Comparison of ENCODE assay signal across 23 cellular contexts in the genomic region with DNA sequence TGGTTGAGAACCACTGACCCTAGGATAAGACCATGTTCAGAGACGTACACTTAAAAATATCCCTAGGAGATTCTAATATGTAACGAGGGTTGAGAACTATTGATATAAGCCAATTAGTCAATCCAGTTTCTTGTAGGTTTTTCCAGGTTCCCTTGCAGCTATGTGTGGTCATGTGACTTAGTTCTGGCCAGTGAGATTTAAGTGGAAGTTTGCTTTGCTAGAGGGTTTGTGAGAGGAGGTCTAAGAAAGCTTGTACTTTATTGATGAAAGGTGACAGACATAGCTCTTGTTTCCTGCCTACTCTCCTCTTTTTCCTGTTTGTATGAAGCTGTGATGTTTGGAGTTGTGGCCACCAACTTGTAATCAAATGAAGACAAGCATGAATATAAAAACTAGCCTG.
A peak's percentile ranks its signal among the peaks of the same experiment; 100 is the strongest.
DNase-seq lines count a peak whose midpoint lies in the region; ATAC-seq, FAIRE-seq and TF ChIP-seq lines count a peak whose summit lies in the region.
"Had no signal": no experiment of that assay in that cellular context is flagged by ENCODE, and none has a peak within 500 bp of the region (broad histone marks: within the 10 kb centered on the region; RNA-seq: fewer than 3 reads in every experiment).

No MANE protein-coding gene starts in this region.

- TF ChIP-seq EP300 in A549 (IDR thresholded peaks at IDR 0.05) (no peak), K562 (IDR thresholded peaks at IDR 0.05; ENCODE audit: low read length) (no peak)

- ATAC-seq in A549 (no peak), K562 (no peak)
- no peak for ATAC-seq in stimulated activated memory B cell treated with anti-CD40 and anti-IgM and Interleukin-4, amounts not matched to agents 10 μg/mL and 1 μg/mL and 100 μg/mL, for 72 hours
- ATAC-seq: CD8-positive, alpha-beta T cell; GM23338; HCT116 had no signal

- no peak overlapping the region for H3K4me2 ChIP-seq in A549
- no peak overlapping the region for H3K4me2 ChIP-seq in K562 (ENCODE audit: insufficient read depth, low read length)
- H3K4me2 ChIP-seq: BLaER1, GM23338 had no signal

- peak overlapping the region; percentile 12 for H3K27ac Mint-ChIP-seq in stimulated activated memory B cell treated with anti-CD40 and anti-IgM and Interleukin-4, amounts not matched to agents 10 μg/mL and 1 μg/mL and 100 μg/mL, for 72 hours
- H3K27ac Mint-ChIP-seq: B cell; CD4-positive, CD25-positive, alpha-beta regulatory T cell; CD8-positive, alpha-beta T cell; GM23338; H9; HFFc6 had no signal

- TF ChIP-seq RAD21 in A549 (conservative IDR thresholded peaks at IDR 0.05 in 1 of 2, IDR thresholded peaks at IDR 0.05 in 1 of 2) = no peak
- no peak for TF ChIP-seq RAD21 in K562 (CRISPR knock-in tag; conservative IDR thresholded peaks at IDR 0.05 in 1 of 2, IDR thresholded peaks at IDR 0.05 in 1 of 2)

- intact Hi-C loops in K562 (cut with micrococcal nuclease) = no loop called here

- in situ Hi-C loops in K562 (cut with MboI) = no loop called here

- no peak overlapping the region for H3K4me3 Mint-ChIP-seq in stimulated activated memory B cell treated with anti-CD40 and anti-IgM and Interleukin-4, amounts not matched to agents 10 μg/mL and 1 μg/mL and 100 μg/mL, for 72 hours
- H3K4me3 Mint-ChIP-seq: B cell; CD4-positive, CD25-positive, alpha-beta regulatory T cell; CD8-positive, alpha-beta T cell; GM23338; H9; HFFc6 had no signal

- TF ChIP-seq CTCF in A549 (IDR thresholded peaks at IDR 0.05) (no peak), K562 (IDR thresholded peaks at IDR 0.05 in 2 of 3, conservative IDR thresholded peaks at IDR 0.05 in 1 of 3; ENCODE audit: insufficient read depth in 2 of 3, low read depth in 1 of 3, low read length in 3 of 3) (no peak)

- H4K20me1 ChIP-seq in K562 (replicated peaks; ENCODE audit: control insufficient read depth, insufficient read depth, low read length) = no peaks in the 10 kb centered on the region
- H4K20me1 ChIP-seq: BLaER1 had no signal

- DNase-seq in A549 (ENCODE audit: low read depth in 1 of 2, low spot score in 1 of 2) (no peak), SK-N-MC (ENCODE audit: low read depth, low spot score) (no peak), K562 (ENCODE audit: extremely low read depth in 1 of 4, low spot score in 3 of 4) (no peak), LoVo (ENCODE audit: low spot score) (no peak), AML-193 (lab: John Stamatoyannopoulos, UW) (no peak), hepatic stellate cell (ENCODE audit: low spot score) (no peak), hippocampal formation (lab: John Stamatoyannopoulos, UW) (no peak)
- DNase-seq: Caco-2; CD4-positive, CD25-positive, alpha-beta regulatory T cell; CD8-positive, alpha-beta T cell; DMS153; DND-41; H9; HFFc6 had no signal

- H3K27me3 Mint-ChIP-seq in stimulated activated memory B cell treated with anti-CD40 and anti-IgM and Interleukin-4, amounts not matched to agents 10 μg/mL and 1 μg/mL and 100 μg/mL, for 72 hours = no peaks in the 10 kb centered on the region
- H3K27me3 Mint-ChIP-seq: B cell had no signal

- 87% methylated on average over 2 of the region's 2 CpGs for WGBS in A549 (ENCODE audit: missing lambda C conversion rate)
- WGBS in K562 (ENCODE audit: insufficient coverage, low coverage, missing lambda C conversion rate) = 0% methylated on average over 2 of the region's 2 CpGs

- H3K9ac ChIP-seq in SK-N-MC (ENCODE audit: insufficient read length) (no peak overlapping the region), K562 (ENCODE audit: insufficient read depth in 1 of 2, low read depth in 2 of 2, low read length in 2 of 2) (no peak overlapping the region)
- H3K9ac ChIP-seq: BLaER1 had no signal

- H3K9me1 ChIP-seq in K562 (ENCODE audit: control insufficient read depth, insufficient read depth, low read length) = no peaks in the 10 kb centered on the region

- H3K4me1 Mint-ChIP-seq in stimulated activated memory B cell treated with anti-CD40 and anti-IgM and Interleukin-4, amounts not matched to agents 10 μg/mL and 1 μg/mL and 100 μg/mL, for 72 hours = no peaks in the 10 kb centered on the region

- H3K27ac ChIP-seq in A549 (no peak overlapping the region), SK-N-MC (peak overlapping the region; percentile 60; the same call in 1 of the 2 replicates), K562 (ENCODE audit: extremely low read depth, low read depth, low read length) (no peak overlapping the region)
- H3K27ac ChIP-seq: 22Rv1, BLaER1, C4-2B had no signal

- POLR2A ChIA-PET in A549 (lab: Yijun Ruan, JAX) (no interaction called here), K562 (lab: Yijun Ruan, JAX) (interaction anchor here (0.7 kb wide), 1 partner anchor 10 kb away, joined by 3 read pairs; no protein-coding TSS in a partner anchor)

- H3K9me3 ChIP-seq in A549 (peaks cover 5% of the 10 kb centered on the region; the same call in 1 of the 3 replicates), SK-N-MC (ENCODE audit: low read depth, low read length) (0 out of 2 replicates have a peak, but pooled peaks cover 5% of the 10 kb centered on the region), K562 (replicated peaks; ENCODE audit: control insufficient read depth, insufficient read depth, low read depth, low read length) (peaks cover 2% of the 10 kb centered on the region; the same call in 1 of the 2 replicates)
- H3K9me3 ChIP-seq: Caco-2 had no signal

- H3K4me3 ChIP-seq in A549 (no peak overlapping the region), SK-N-MC (no peak overlapping the region), K562 (no peak overlapping the region)
- H3K4me3 ChIP-seq: BLaER1, GM23338 had no signal

- H3K36me3 Mint-ChIP-seq in stimulated activated memory B cell treated with anti-CD40 and anti-IgM and Interleukin-4, amounts not matched to agents 10 μg/mL and 1 μg/mL and 100 μg/mL, for 72 hours = peaks cover 6% of the 10 kb centered on the region
- H3K36me3 Mint-ChIP-seq: CD8-positive, alpha-beta T cell had no signal

- H3K79me2 ChIP-seq in K562 (ENCODE audit: control insufficient read depth, insufficient read depth, low read length) = no peaks in the 10 kb centered on the region

- peaks cover 7% of the 10 kb centered on the region for H3K9me3 Mint-ChIP-seq in stimulated activated memory B cell treated with anti-CD40 and anti-IgM and Interleukin-4, amounts not matched to agents 10 μg/mL and 1 μg/mL and 100 μg/mL, for 72 hours
- H3K9me3 Mint-ChIP-seq: HFFc6 had no signal

- H3K36me3 ChIP-seq in SK-N-MC (ENCODE audit: insufficient read depth, low read length) (no peaks in the 10 kb centered on the region), K562 (ENCODE audit: control insufficient read depth, insufficient read depth, low read length) (no peaks in the 10 kb centered on the region)
- H3K36me3 ChIP-seq: BLaER1 had no signal

- CTCF ChIA-PET in A549 (lab: Yijun Ruan, JAX) (interaction anchor here (1.3 kb wide), 1 partner anchor 128 kb away, joined by 4 read pairs; no protein-coding TSS in a partner anchor), K562 (lab: Yijun Ruan, JAX; ENCODE audit: low intra/inter-chr PET ratio) (no interaction called here)

- no peak overlapping the region for H2AFZ ChIP-seq in K562 (ENCODE audit: low read depth, low read length)
- H2AFZ ChIP-seq: GM23338 had no signal

- H3K27me3 ChIP-seq in K562 (ENCODE audit: control insufficient read depth in 2 of 2, insufficient read depth in 2 of 2, low read length in 2 of 2) = peaks cover 11 to 30% of the 10 kb centered on the region in 2 experiments
- H3K27me3 ChIP-seq: BLaER1 had no signal

- TF ChIP-seq POLR2A in A549 (IDR thresholded peaks at IDR 0.05; ENCODE audit: low read length) (no peak), K562 (conservative IDR thresholded peaks at IDR 0.05) (no peak)

- no peak for FAIRE-seq in A549 (lab: Jason Lieb, UNC)
- FAIRE-seq in K562 (lab: Jason Lieb, UNC) = no peak
- FAIRE-seq: G401.6, GM19239 had no signal

- H3K4me1 ChIP-seq in A549 = peaks cover 26% of the 10 kb centered on the region
- H3K4me1 ChIP-seq in K562 (replicated peaks in 1 of 2; ENCODE audit: control insufficient read depth in 2 of 2, insufficient read depth in 2 of 2, low read length in 2 of 2) = peaks cover 0 to 11% of the 10 kb centered on the region in 2 experiments; a peak in 1 of 5 replicates
- H3K4me1 ChIP-seq: BLaER1, Caco-2 had no signal

- BruUV-seq in K562 (replicated peaks; lab: Mats Ljungman, UMichigan) = no TSS peak

TF ChIP-seq in A549, 52 proteins besides CTCF, POLR2A, EP300 and RAD21:
- TF ChIP-seq, protein P1, sequence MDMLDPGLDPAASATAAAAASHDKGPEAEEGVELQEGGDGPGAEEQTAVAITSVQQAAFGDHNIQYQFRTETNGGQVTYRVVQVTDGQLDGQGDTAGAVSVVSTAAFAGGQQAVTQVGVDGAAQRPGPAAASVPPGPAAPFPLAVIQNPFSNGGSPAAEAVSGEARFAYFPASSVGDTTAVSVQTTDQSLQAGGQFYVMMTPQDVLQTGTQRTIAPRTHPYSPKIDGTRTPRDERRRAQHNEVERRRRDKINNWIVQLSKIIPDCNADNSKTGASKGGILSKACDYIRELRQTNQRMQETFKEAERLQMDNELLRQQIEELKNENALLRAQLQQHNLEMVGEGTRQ (IDR thresholded peaks at IDR 0.05) = peak; percentile 27; the same call in 1 of the 2 replicates
- TF ChIP-seq, protein P2, sequence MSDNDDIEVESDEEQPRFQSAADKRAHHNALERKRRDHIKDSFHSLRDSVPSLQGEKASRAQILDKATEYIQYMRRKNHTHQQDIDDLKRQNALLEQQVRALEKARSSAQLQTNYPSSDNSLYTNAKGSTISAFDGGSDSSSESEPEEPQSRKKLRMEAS (IDR thresholded peaks at IDR 0.05) = no peak
- no peak for TF ChIP-seq POLR2AphosphoS2 (conservative IDR thresholded peaks at IDR 0.05; ENCODE audit: low read length)
- TF ChIP-seq HOXA7 (CRISPR knock-in tag; IDR thresholded peaks at IDR 0.05) = no peak
- TF ChIP-seq RNF2 (IDR thresholded peaks at IDR 0.05; ENCODE audit: borderline replicate concordance, low read depth) = no peak
TF ChIP-seq in A549: peak in this region for 1.

TF ChIP-seq in K562, 482 proteins besides CTCF, POLR2A, EP300 and RAD21 (continues in another document):
- TF ChIP-seq BHLHE40 (IDR thresholded peaks at IDR 0.05; ENCODE audit: low read length) (no peak), FOXM1 (IDR thresholded peaks at IDR 0.05; ENCODE audit: low read depth) (no peak), FOXM1 (CRISPR knock-in tag; IDR thresholded peaks at IDR 0.05; ENCODE audit: low read depth) (no peak), RAD51 (IDR thresholded peaks at IDR 0.05; ENCODE audit: borderline replicate concordance, low read depth) (peak; percentile 30; the same call in 1 of the 2 replicates)
- TF ChIP-seq, protein P1 (CRISPR knock-in tag; IDR thresholded peaks at IDR 0.05) = peak; percentile 37; the same call in 1 of the 2 replicates
